Comparison of ENCODE assay signal across 9 cellular contexts in genomic region chr7:150992833-150993302, GRCh38. TPM values are rescaled to one million over a fixed set of nuclear protein-coding genes. Genes with fewer than 3 reads are reported as not detected.
DNase-seq lines count a peak whose midpoint lies in the region; ATAC-seq and TF ChIP-seq lines count a peak whose summit lies in the region.
"Had no signal": no experiment of that assay in that cellular context is flagged by ENCODE, and none has a peak within 500 bp of the region (broad histone marks: within the 10 kb centered on the region; RNA-seq: fewer than 3 reads in every experiment).

No MANE protein-coding gene starts in this region.

- H3K4me1 ChIP-seq in lung (ENCODE audit: control insufficient read depth in 2 of 2, insufficient read depth in 2 of 2, low read length in 2 of 2), result peaks cover 0 to 15% of the 10 kb centered on the region in 2 donors

- WGBS in lung, 2 donors, result 44 to 46% methylated on average over 5 of the region's 5 CpGs

- H3K36me3 ChIP-seq in lung (ENCODE audit: control insufficient read depth in 2 of 2, insufficient read depth in 2 of 2, low read length in 2 of 2), result no peaks in the 10 kb centered on the region

- POLR2A ChIA-PET in activated B cell treated with CpG ODN at 0.5 μM for 24 hours (lab: Charles Lee), result no interaction called here

- no peaks in the 10 kb centered on the region for H3K27me3 ChIP-seq in lung (ENCODE audit: control insufficient read depth, insufficient read depth)

- DNase-seq in EL (peak; percentile 29), activated B cell treated with CpG ODN at 0.5 μM for 24 hours (no peak), lung (ENCODE audit: low spot score) (no peak), activated gamma-delta T cell treated with Interleukin-2 at 50 U/mL for 16 hours (no peak), osteocyte (ENCODE audit: extremely low spot score, unreplicated experiment) (no peak), NCI-H510A treated with DMSO at 0.1 percent for 48 hours (lab: John Stamatoyannopoulos, UW) (no peak)

- H3K9me3 Mint-ChIP-seq in activated B cell treated with CpG ODN at 0.5 μM for 24 hours (peaks cover 12% of the 10 kb centered on the region), osteocyte (ENCODE audit: unreplicated experiment) (peaks cover 8% of the 10 kb centered on the region)
- H3K9me3 Mint-ChIP-seq: natural killer cell treated with Interleukin-12 subunit alpha and Interleukin-12 subunit beta and Interleukin-15 and Interleukin-18, amount 100 ng/mL, for 72 hours had no signal

- H3K36me3 Mint-ChIP-seq in activated B cell treated with CpG ODN at 0.5 μM for 24 hours (ENCODE audit: low read depth), result no peaks in the 10 kb centered on the region
- no peaks in the 10 kb centered on the region for H3K36me3 Mint-ChIP-seq in osteocyte (ENCODE audit: unreplicated experiment)
- H3K36me3 Mint-ChIP-seq: natural killer cell treated with Interleukin-12 subunit alpha and Interleukin-12 subunit beta and Interleukin-15 and Interleukin-18, amount 100 ng/mL, for 72 hours had no signal

- no peak for TF ChIP-seq CTCF in activated B cell treated with CpG ODN at 0.5 μM for 24 hours (IDR thresholded peaks at IDR 0.05)
- no peak for TF ChIP-seq CTCF in lung (IDR thresholded peaks at IDR 0.05; ENCODE audit: control extremely low read depth, extremely low read depth)
- no peak for TF ChIP-seq CTCF in osteocyte (IDR thresholded peaks at IDR 0.05)

- H3K4me3 Mint-ChIP-seq in activated B cell treated with CpG ODN at 0.5 μM for 24 hours, result no peak overlapping the region
- H3K4me3 Mint-ChIP-seq in osteocyte (ENCODE audit: unreplicated experiment), result no peak overlapping the region
- H3K4me3 Mint-ChIP-seq: natural killer cell treated with Interleukin-12 subunit alpha and Interleukin-12 subunit beta and Interleukin-15 and Interleukin-18, amount 100 ng/mL, for 72 hours had no signal

- no peak overlapping the region for H3K27ac Mint-ChIP-seq in activated B cell treated with CpG ODN at 0.5 μM for 24 hours
- H3K27ac Mint-ChIP-seq in osteocyte (ENCODE audit: unreplicated experiment), result no peak overlapping the region

- peak overlapping the region; percentile 27 to 51 for H3K27ac ChIP-seq in lung (ENCODE audit: low read depth in 1 of 2, low read length in 1 of 2)

- no peak overlapping the region for H3K4me3 ChIP-seq in lung

- H3K4me1 Mint-ChIP-seq in activated B cell treated with CpG ODN at 0.5 μM for 24 hours, result peaks cover 13% of the 10 kb centered on the region
- H3K4me1 Mint-ChIP-seq in osteocyte (ENCODE audit: unreplicated experiment), result peaks cover 10% of the 10 kb centered on the region

- intact Hi-C loops in activated B cell treated with CpG ODN at 0.5 μM for 24 hours (cut with micrococcal nuclease), result no loop called here

- ATAC-seq in HG02884 (IDR thresholded peaks at IDR 0.05; ENCODE audit: unreplicated experiment) (peak; percentile 54), activated B cell treated with CpG ODN at 0.5 μM for 24 hours (ENCODE audit: low read depth) (peak; percentile 62), lung (ENCODE audit: insufficient read depth, low FRiP score) (peak; percentile 43), GM18861 (IDR thresholded peaks at IDR 0.05; ENCODE audit: unreplicated experiment) (no peak)

- H3K27me3 Mint-ChIP-seq in activated B cell treated with CpG ODN at 0.5 μM for 24 hours (peaks cover 40% of the 10 kb centered on the region), osteocyte (ENCODE audit: unreplicated experiment) (no peaks in the 10 kb centered on the region)

- CTCF ChIA-PET in activated B cell treated with CpG ODN at 0.5 μM for 24 hours (lab: Charles Lee), result no interaction called here

- H3K9me3 ChIP-seq in lung (ENCODE audit: control insufficient read depth in 2 of 2, insufficient read depth in 1 of 2, low read length in 1 of 2), result peaks cover 0 to 12% of the 10 kb centered on the region in 2 donors

RNA-seq across cellular contexts. Expression of gene NOS3, which starts 2.1 kb away (rescaled TPM):
- total RNA-seq in activated B cell treated with CpG ODN at 0.5 μM for 24 hours, result 0.10 and 0.22 TPM in 2 replicates
- 10 to 100 TPM; 11.9 to 31.0 TPM for total RNA-seq in lung
- polyA plus RNA-seq in lung, result 10 to 100 TPM in 1 of 2 donors, 1 to 10 TPM in 1; 9.3 to 11.9 TPM
- 0.73 TPM in 1 of 2 replicates, not detected in the other for total RNA-seq in osteocyte

RNA-seq across cellular contexts. Expression of gene KCNH2, which starts 14.7 kb away (rescaled TPM):
- 0.12 and 0.29 TPM in 2 replicates for total RNA-seq in activated B cell treated with CpG ODN at 0.5 μM for 24 hours
- 1 to 10 TPM; 1.7 to 2.0 TPM for total RNA-seq in lung
- under 1 TPM; 0.43 to 0.82 TPM for polyA plus RNA-seq in lung
- not detected in 2 replicates for total RNA-seq in osteocyte

RNA-seq across cellular contexts. Expression of gene ATG9B, which starts 31.4 kb away (rescaled TPM):
- total RNA-seq in activated B cell treated with CpG ODN at 0.5 μM for 24 hours (1.8 and 2.3 TPM in 2 replicates), lung (1 to 10 TPM; 1.1 to 2.8 TPM), osteocyte (0.11 and 0.39 TPM in 2 replicates)
- 1 to 10 TPM in 1 of 2 donors, under 1 TPM in 1; 0.78 to 1.8 TPM for polyA plus RNA-seq in lung

RNA-seq across cellular contexts. Expression of gene ABCB8, which starts 35.4 kb away (rescaled TPM):
- total RNA-seq in activated B cell treated with CpG ODN at 0.5 μM for 24 hours (38.9 and 46.5 TPM in 2 replicates), lung (10 to 100 TPM; 21.8 to 61.5 TPM), osteocyte (38.1 and 39.7 TPM in 2 replicates)
- polyA plus RNA-seq in lung, result 10 to 100 TPM; 28.7 to 28.9 TPM

RNA-seq across cellular contexts. Expression of gene ASIC3, which starts 55.5 kb away (rescaled TPM):
- 1.2 TPM in 2 replicates for total RNA-seq in activated B cell treated with CpG ODN at 0.5 μM for 24 hours
- total RNA-seq in lung, result 1 to 10 TPM in 1 of 2 donors, under 1 TPM in 1; 0.37 to 3.9 TPM
- 1 to 10 TPM; 1.6 to 3.2 TPM for polyA plus RNA-seq in lung
- 3.6 and 5.8 TPM in 2 replicates for total RNA-seq in osteocyte
